Comparison of ENCODE assay signal across 1 cellular context in genomic region chr4:113278324-113278934, GRCh38.
A peak's percentile ranks its signal among the peaks of the same experiment; 100 is the strongest.
TF ChIP-seq lines count a peak whose summit lies in the region.

No MANE protein-coding gene starts in this region.

TF ChIP-seq in HepG2, 621 proteins besides CTCF, POLR2A, EP300 and RAD21 (continued from another document):
- peak; percentile 50; the same call in 1 of the 2 replicates for TF ChIP-seq SMC3 (IDR thresholded peaks at IDR 0.05; ENCODE audit: low read length)
- peak; percentile 72 for TF ChIP-seq STAG1 (CRISPR knock-in tag; IDR thresholded peaks at IDR 0.05)
- peak; percentile 80 for TF ChIP-seq MAFF (IDR thresholded peaks at IDR 0.05; ENCODE audit: low read depth, low read length)
- no peak for TF ChIP-seq AHR (CRISPR knock-in tag; IDR thresholded peaks at IDR 0.05)
- no peak for TF ChIP-seq ERF (CRISPR knock-in tag; IDR thresholded peaks at IDR 0.05)
- TF ChIP-seq TEAD3 (CRISPR knock-in tag; optimal IDR thresholded peaks at IDR 0.05; ENCODE audit: borderline replicate concordance) = peak; percentile 14
- peak; percentile 22; the same call in 1 of the 2 replicates for TF ChIP-seq FOXK1 (CRISPR knock-in tag; IDR thresholded peaks at IDR 0.05; ENCODE audit: borderline replicate concordance, low read depth)
- peak; percentile 56; the same call in 1 of the 2 replicates for TF ChIP-seq ZBTB33 (CRISPR knock-in tag; IDR thresholded peaks at IDR 0.05)
- TF ChIP-seq MIXL1 (CRISPR knock-in tag; IDR thresholded peaks at IDR 0.05) = peak; percentile 61; the same call in 1 of the 2 replicates
- 0 out of 2 replicates have a peak, but pooled peaks have one; percentile 32 for TF ChIP-seq SIX1 (CRISPR knock-in tag; IDR thresholded peaks at IDR 0.05; ENCODE audit: borderline replicate concordance)
